In the genomic region with DNA sequence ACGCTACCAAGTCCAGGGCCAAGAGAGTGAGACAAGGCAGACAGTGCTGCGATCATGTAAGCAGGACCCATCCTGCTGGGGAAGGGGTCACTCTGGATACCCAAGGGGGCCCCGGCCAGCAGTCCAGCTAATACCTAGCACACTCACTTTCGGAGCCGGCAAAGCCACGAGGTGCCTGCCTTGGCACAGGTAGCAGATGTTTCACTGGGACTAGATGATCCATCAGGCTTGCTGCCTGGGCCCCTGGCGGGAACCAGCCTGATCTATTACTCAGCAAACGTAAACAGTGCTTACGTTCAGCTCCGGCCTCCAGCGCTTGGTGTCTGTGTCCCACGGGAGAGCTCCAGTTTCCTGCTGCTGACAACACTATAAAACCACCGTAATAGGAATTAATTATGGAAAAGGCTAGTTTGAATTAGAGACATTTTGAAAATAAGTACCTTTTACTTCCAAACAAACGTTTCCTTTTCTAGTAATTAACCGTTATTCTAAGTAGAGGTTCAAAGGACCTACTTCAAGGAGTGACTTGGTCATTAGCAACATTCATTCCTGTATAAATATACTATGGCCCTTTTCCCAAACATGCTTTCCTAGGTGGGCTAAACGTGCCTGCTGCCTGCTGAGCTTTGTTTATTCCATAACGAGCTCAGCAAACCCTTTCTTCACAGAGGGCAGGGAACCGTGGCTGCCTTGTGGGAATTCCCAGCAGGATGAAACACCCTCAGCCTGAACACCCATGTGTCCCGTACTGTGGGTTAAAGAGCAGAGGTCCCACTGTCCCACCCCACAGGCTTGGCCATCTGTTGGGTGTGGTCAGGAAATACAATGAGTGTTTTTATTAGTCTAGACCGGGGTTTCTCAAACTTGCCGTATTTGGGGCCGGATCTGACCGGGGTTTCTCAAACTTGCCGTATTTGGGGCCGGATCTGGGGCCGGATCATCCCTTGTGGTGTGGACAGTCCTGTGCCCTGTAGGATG, we compare ENCODE assay signal across 2 cellular contexts.
TF ChIP-seq lines count a peak whose summit lies in the region.

No MANE protein-coding gene starts in this region.

TF ChIP-seq in H1, 55 proteins besides CTCF, POLR2A, EP300 and RAD21:
- TF ChIP-seq SAP30 (IDR thresholded peaks at IDR 0.05; ENCODE audit: insufficient read depth, insufficient replicate concordance, low read length) (no peak), EZH2 (IDR thresholded peaks at IDR 0.05; ENCODE audit: low read depth, low read length, severe bottlenecking) (no peak), HDAC6 (IDR thresholded peaks at IDR 0.05; ENCODE audit: low read depth, low read length) (no peak), CHD1 (IDR thresholded peaks at IDR 0.05; ENCODE audit: low read depth, low read length) (no peak), RXRA (IDR thresholded peaks at IDR 0.05; ENCODE audit: insufficient read depth, low read depth, low read length) (no peak), CTBP2 (IDR thresholded peaks at IDR 0.05; ENCODE audit: borderline replicate concordance, insufficient read depth, insufficient read length, low read length) (no peak)
- TF ChIP-seq, protein P1, sequence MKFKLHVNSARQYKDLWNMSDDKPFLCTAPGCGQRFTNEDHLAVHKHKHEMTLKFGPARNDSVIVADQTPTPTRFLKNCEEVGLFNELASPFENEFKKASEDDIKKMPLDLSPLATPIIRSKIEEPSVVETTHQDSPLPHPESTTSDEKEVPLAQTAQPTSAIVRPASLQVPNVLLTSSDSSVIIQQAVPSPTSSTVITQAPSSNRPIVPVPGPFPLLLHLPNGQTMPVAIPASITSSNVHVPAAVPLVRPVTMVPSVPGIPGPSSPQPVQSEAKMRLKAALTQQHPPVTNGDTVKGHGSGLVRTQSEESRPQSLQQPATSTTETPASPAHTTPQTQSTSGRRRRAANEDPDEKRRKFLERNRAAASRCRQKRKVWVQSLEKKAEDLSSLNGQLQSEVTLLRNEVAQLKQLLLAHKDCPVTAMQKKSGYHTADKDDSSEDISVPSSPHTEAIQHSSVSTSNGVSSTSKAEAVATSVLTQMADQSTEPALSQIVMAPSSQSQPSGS (IDR thresholded peaks at IDR 0.05; ENCODE audit: low read length) = no peak

TF ChIP-seq in GM12891, 5 proteins besides CTCF, POLR2A, EP300 and RAD21:
- TF ChIP-seq SPI1 (IDR thresholded peaks at IDR 0.05; ENCODE audit: low read depth, low read length) = no peak
- TF ChIP-seq TAF1 (IDR thresholded peaks at IDR 0.05; ENCODE audit: low read depth, low read length) = no peak
- no peak for TF ChIP-seq POLR2AphosphoS5 (IDR thresholded peaks at IDR 0.05; ENCODE audit: low read depth, low read length)
- TF ChIP-seq PAX5 (IDR thresholded peaks at IDR 0.05; ENCODE audit: insufficient read depth, low read length, severe bottlenecking) = no peak
- TF ChIP-seq POU2F2 (IDR thresholded peaks at IDR 0.05; ENCODE audit: low read depth, low read length) = no peak
